Comparison of ENCODE assay signal across 8 cellular contexts in genomic region chr20:59518881-59519706, GRCh38.
DNase-seq lines count a peak whose midpoint lies in the region; ATAC-seq lines count a peak whose summit lies in the region.

No MANE protein-coding gene starts in this region.

- peaks cover 85% of the 10 kb centered on the region for H3K27me3 Mint-ChIP-seq in activated T-cell treated with anti-CD3 and anti-CD28 coated beads, Interleukin-2, amount 50 U/mL, for 24 hours

- H3K36me3 Mint-ChIP-seq in activated T-cell treated with anti-CD3 and anti-CD28 coated beads, Interleukin-2, amount 50 U/mL, for 24 hours (ENCODE audit: low read depth): no peaks in the 10 kb centered on the region

- ATAC-seq in HG03103 (IDR thresholded peaks at IDR 0.05; ENCODE audit: low read depth, unreplicated experiment) (peak; percentile 83), HG03354 (IDR thresholded peaks at IDR 0.05; ENCODE audit: poor library complexity, severe bottlenecking, unreplicated experiment) (no peak)

- peaks cover 3% of the 10 kb centered on the region for H3K4me1 Mint-ChIP-seq in activated T-cell treated with anti-CD3 and anti-CD28 coated beads, Interleukin-2, amount 50 U/mL, for 24 hours (ENCODE audit: low read depth)

- H3K4me3 Mint-ChIP-seq in activated T-cell treated with anti-CD3 and anti-CD28 coated beads, Interleukin-2, amount 50 U/mL, for 24 hours: no peak overlapping the region

- H3K9me3 Mint-ChIP-seq in activated T-cell treated with anti-CD3 and anti-CD28 coated beads, Interleukin-2, amount 50 U/mL, for 24 hours: no peaks in the 10 kb centered on the region

- no peak overlapping the region for H3K27ac Mint-ChIP-seq in activated T-cell treated with anti-CD3 and anti-CD28 coated beads, Interleukin-2, amount 50 U/mL, for 24 hours

- DNase-seq in A172 (ENCODE audit: low spot score) (peak; percentile 52), GM03348 (ENCODE audit: low spot score) (peak; percentile 82), NCI-H446 (lab: John Stamatoyannopoulos, UW) (peak; percentile 31 to 71), glomerular visceral epithelial cell (ENCODE audit: extremely low spot score) (peak; percentile 45), pons (ENCODE audit: low spot score) (peak; percentile 34)
- peak; percentile 41 for DNase-seq in activated T-cell treated with anti-CD3 and anti-CD28 coated beads, Interleukin-2, amount 50 U/mL, for 24 hours
